Comparison of ENCODE assay signal across 18 cellular contexts in the genomic region with DNA sequence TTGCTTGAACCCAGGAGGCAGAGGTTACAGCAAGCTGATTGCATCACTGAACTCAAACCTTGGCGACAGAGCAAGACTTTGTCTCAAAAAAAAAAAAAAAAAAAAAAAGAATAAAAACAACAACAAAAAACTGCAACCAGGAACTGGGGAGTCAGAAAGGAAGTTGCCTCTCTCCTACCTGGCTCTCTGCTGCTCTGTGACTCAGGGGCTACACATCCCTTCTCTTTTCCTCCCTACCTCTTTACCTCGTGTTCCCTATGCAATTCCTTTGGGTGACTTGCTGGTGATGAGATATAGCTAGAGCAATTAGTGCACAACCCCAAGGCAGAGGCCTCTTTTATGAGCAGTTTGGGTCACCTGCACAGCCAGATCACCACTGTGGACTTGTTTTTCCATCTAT.
DNase-seq lines count a peak whose midpoint lies in the region; ATAC-seq, FAIRE-seq and TF ChIP-seq lines count a peak whose summit lies in the region.
"Had no signal": no experiment of that assay in that cellular context is flagged by ENCODE, and none has a peak within 500 bp of the region (broad histone marks: within the 10 kb centered on the region; RNA-seq: fewer than 3 reads in every experiment).

No MANE protein-coding gene starts in this region.

- H3K27me3 Mint-ChIP-seq in activated T-cell treated with anti-CD3 and anti-CD28 coated beads, Interleukin-2, amount 50 U/mL, for 24 hours = no peaks in the 10 kb centered on the region
- peaks cover 3% of the 10 kb centered on the region for H3K27me3 Mint-ChIP-seq in nephron progenitor cell (ENCODE audit: low read depth, poor library complexity)
- H3K27me3 Mint-ChIP-seq: central memory CD8-positive, alpha-beta T cell; effector memory CD8-positive, alpha-beta T cell; IgD-negative memory B cell had no signal

- peaks cover 95% of the 10 kb centered on the region for H3K36me3 Mint-ChIP-seq in activated T-cell treated with anti-CD3 and anti-CD28 coated beads, Interleukin-2, amount 50 U/mL, for 24 hours (ENCODE audit: low read depth)
- peaks cover 63% of the 10 kb centered on the region for H3K36me3 Mint-ChIP-seq in nephron progenitor cell (ENCODE audit: low read depth)

- no peak overlapping the region for H3K4me3 Mint-ChIP-seq in activated T-cell treated with anti-CD3 and anti-CD28 coated beads, Interleukin-2, amount 50 U/mL, for 24 hours
- H3K4me3 Mint-ChIP-seq in nephron progenitor cell = no peak overlapping the region
- H3K4me3 Mint-ChIP-seq: activated T-cell treated with anti-CD3 and anti-CD28 coated beads, Interleukin-2, amount 50 U/mL, for 4 hours; central memory CD8-positive, alpha-beta T cell; effector memory CD8-positive, alpha-beta T cell; IgD-negative memory B cell had no signal

- no peak for DNase-seq in activated T-cell treated with anti-CD3 and anti-CD28 coated beads, Interleukin-2, amount 50 U/mL, for 24 hours
- DNase-seq in activated T-cell treated with anti-CD3 and anti-CD28 coated beads, Interleukin-2, amount 50 U/mL, for 1 hour = no peak
- peak; percentile 58 for DNase-seq in M059J (ENCODE audit: low read depth)
- peak; percentile 76 for DNase-seq in bronchial epithelial cell (ENCODE audit: low read depth)
- DNase-seq in nephron progenitor cell = no peak
- no peak for DNase-seq in foreskin melanocyte
- DNase-seq: activated CD4-positive, alpha-beta T cell treated with anti-CD3 and anti-CD28 coated beads for 4 hours; COR-L47; effector memory CD8-positive, alpha-beta T cell; NCI-H2029 treated with DMSO at 0.1 percent for 48 hours had no signal

- H3K4me3 ChIP-seq in bronchial epithelial cell (ENCODE audit: low read depth, low read length) = no peak overlapping the region
- H3K4me3 ChIP-seq: SJSA1, vagina had no signal

- ATAC-seq in HG02981 (IDR thresholded peaks at IDR 0.05; ENCODE audit: unreplicated experiment) (no peak), GM18511 (IDR thresholded peaks at IDR 0.05; ENCODE audit: unreplicated experiment) (no peak)
- ATAC-seq: activated T-cell treated with anti-CD3 and anti-CD28 coated beads, Interleukin-2, amount 50 U/mL, for 4 hours; effector memory CD8-positive, alpha-beta T cell; sciatic nerve had no signal

- no peaks in the 10 kb centered on the region for H3K27me3 ChIP-seq in bronchial epithelial cell (ENCODE audit: control insufficient read depth, insufficient read depth, low read length)
- H3K27me3 ChIP-seq: SJSA1, vagina had no signal

- peak overlapping the region; percentile 68 for H3K27ac Mint-ChIP-seq in activated T-cell treated with anti-CD3 and anti-CD28 coated beads, Interleukin-2, amount 50 U/mL, for 24 hours
- H3K27ac Mint-ChIP-seq in nephron progenitor cell = peak overlapping the region; percentile 92

- H3K4me1 Mint-ChIP-seq in activated T-cell treated with anti-CD3 and anti-CD28 coated beads, Interleukin-2, amount 50 U/mL, for 24 hours (ENCODE audit: low read depth) = peaks cover 9% of the 10 kb centered on the region
- peaks cover 5% of the 10 kb centered on the region for H3K4me1 Mint-ChIP-seq in nephron progenitor cell

- FAIRE-seq in bronchial epithelial cell (lab: Jason Lieb, UNC) = no peak

- peaks cover 40% of the 10 kb centered on the region for H3K36me3 ChIP-seq in bronchial epithelial cell (ENCODE audit: control insufficient read depth, insufficient read depth, low read length)

- H3K9me3 Mint-ChIP-seq in activated T-cell treated with anti-CD3 and anti-CD28 coated beads, Interleukin-2, amount 50 U/mL, for 24 hours = no peaks in the 10 kb centered on the region
- no peaks in the 10 kb centered on the region for H3K9me3 Mint-ChIP-seq in nephron progenitor cell
- H3K9me3 Mint-ChIP-seq: activated T-cell treated with anti-CD3 and anti-CD28 coated beads, Interleukin-2, amount 50 U/mL, for 4 hours; central memory CD8-positive, alpha-beta T cell; effector memory CD8-positive, alpha-beta T cell; IgD-negative memory B cell had no signal

- TF ChIP-seq CTCF in bronchial epithelial cell (IDR thresholded peaks at IDR 0.05; ENCODE audit: insufficient read depth, low read length, severe bottlenecking) = no peak
- TF ChIP-seq CTCF in nephron progenitor cell (IDR thresholded peaks at IDR 0.05) = no peak

Comparison
In these comparisons a context has a peak if more than half of its experiments do, and no peak if none do; other contexts are left out.
1. DNase-seq: peak in M059J (single experiment) and bronchial epithelial cell (single experiment); none in activated T-cell treated with anti-CD3 and anti-CD28 coated beads, Interleukin-2, amount 50 U/mL, for 24 hours (single experiment), activated T-cell treated with anti-CD3 and anti-CD28 coated beads, Interleukin-2, amount 50 U/mL, for 1 hour (single experiment), nephron progenitor cell (single experiment) and foreskin melanocyte (single experiment).